In genomic region chr10:86707505-86707904, GRCh38 we compare ENCODE assay signal across 20 cellular contexts. TPM values are rescaled to one million over a fixed set of nuclear protein-coding genes. Genes with fewer than 3 reads are reported as not detected.
DNase-seq lines count a peak whose midpoint lies in the region; ATAC-seq, FAIRE-seq and TF ChIP-seq lines count a peak whose summit lies in the region.
"Had no signal": no experiment of that assay in that cellular context is flagged by ENCODE, and none has a peak within 500 bp of the region (broad histone marks: within the 10 kb centered on the region; RNA-seq: fewer than 3 reads in every experiment).

No MANE protein-coding gene starts in this region.

- H3K36me3 Mint-ChIP-seq in CD14-positive monocyte: no peaks in the 10 kb centered on the region

- intact Hi-C loops in CD14-positive monocyte (cut with micrococcal nuclease): no loop called here
- intact Hi-C loops in lower leg skin (cut with DNase I; ENCODE audit: low total_unique reads): no loop called here

- H3K4me3 Mint-ChIP-seq in CD14-positive monocyte: no peak overlapping the region
- H3K4me3 Mint-ChIP-seq: HFFc6 had no signal

- no peak for TF ChIP-seq CTCF in CD14-positive monocyte (IDR thresholded peaks at IDR 0.05)
- TF ChIP-seq CTCF in RWPE2 (IDR thresholded peaks at IDR 0.05; ENCODE audit: poor library complexity, severe bottlenecking): no peak
- no peak for TF ChIP-seq CTCF in lower leg skin (IDR thresholded peaks at IDR 0.05)

- peak; percentile 37 for DNase-seq in CD14-positive monocyte (ENCODE audit: low spot score)
- DNase-seq in RWPE2 (ENCODE audit: low spot score): peak; percentile 45
- DNase-seq in left kidney (ENCODE audit: low read depth, low spot score): peak; percentile 31
- DNase-seq in GM12892 (ENCODE audit: insufficient read length): no peak
- no peak for DNase-seq in lower leg skin (ENCODE audit: low spot score in 2 of 2)
- no peak for DNase-seq in stimulated activated CD4-positive, alpha-beta T cell treated with anti-CD3 and anti-CD28 coated beads, Interleukin-12 subunit alpha, Interleukin-12 subunit beta, amount 100 ng/mL, for 4 hours
- no peak for DNase-seq in NCI-H2227 treated with DMSO at 0.1 percent for 48 hours (lab: John Stamatoyannopoulos, UW)
- DNase-seq: DND-41, GF-D8, GOT3, HFFc6, NCI-H187, NCI-H526 treated with DMSO at 0.1 percent for 48 hours had no signal

- TF ChIP-seq POLR2A in GM12892 (IDR thresholded peaks at IDR 0.05; ENCODE audit: low read depth, low read length) (no peak), lower leg skin (IDR thresholded peaks at IDR 0.05) (no peak)

- no peaks in the 10 kb centered on the region for H3K4me1 ChIP-seq in RWPE2 (ENCODE audit: insufficient read depth, poor library complexity, severe bottlenecking)
- peaks cover 10% of the 10 kb centered on the region for H3K4me1 ChIP-seq in rectal smooth muscle tissue (ENCODE audit: control insufficient read depth, insufficient read depth, low read length)

- no peak overlapping the region for H3K27ac ChIP-seq in RWPE2 (ENCODE audit: poor library complexity, severe bottlenecking)
- H3K27ac ChIP-seq in rectal smooth muscle tissue (ENCODE audit: low read depth, low read length): peak overlapping the region; percentile 37
- H3K27ac ChIP-seq: BLaER1 treated with 17β-estradiol and CSF1 and Interleukin-3, amounts not matched to agents 10 nM and 100 nM; HL-60 had no signal

- H3K4me3 ChIP-seq in RWPE2 (ENCODE audit: severe bottlenecking): no peak overlapping the region
- H3K4me3 ChIP-seq in rectal smooth muscle tissue (ENCODE audit: low read length): no peak overlapping the region
- H3K4me3 ChIP-seq in lower leg skin (ENCODE audit: low read depth, poor library complexity, severe bottlenecking): no peak overlapping the region
- H3K4me3 ChIP-seq: BLaER1 treated with 17β-estradiol and CSF1 and Interleukin-3, amounts not matched to agents 10 nM and 100 nM; K562 had no signal

- WGBS in lower leg skin, 2 donors: 74 to 80% methylated on average over 4 of the region's 4 CpGs

- H3K27me3 Mint-ChIP-seq in CD14-positive monocyte (ENCODE audit: low read depth in 3 of 3): peaks cover 6 to 12% (median 7%) of the 10 kb centered on the region in 3 donors

- peaks cover 0 to 5% (median 0%) of the 10 kb centered on the region in 7 donors for H3K9me3 Mint-ChIP-seq in CD14-positive monocyte
- H3K9me3 Mint-ChIP-seq: HFFc6 had no signal

- no peaks in the 10 kb centered on the region for H3K27me3 ChIP-seq in RWPE2 (ENCODE audit: insufficient read depth, poor library complexity, severe bottlenecking)
- no peaks in the 10 kb centered on the region for H3K27me3 ChIP-seq in rectal smooth muscle tissue (ENCODE audit: control insufficient read depth, insufficient read depth, low read length)

- no peak overlapping the region for H3K9ac ChIP-seq in rectal smooth muscle tissue (ENCODE audit: low read length)
- H3K9ac ChIP-seq: BLaER1 treated with 17β-estradiol and CSF1 and Interleukin-3, amounts not matched to agents 10 nM and 100 nM had no signal

- peaks cover 11% of the 10 kb centered on the region for H3K4me1 Mint-ChIP-seq in CD14-positive monocyte

- H3K9me3 ChIP-seq in RWPE2 (ENCODE audit: severe bottlenecking): no peaks in the 10 kb centered on the region
- H3K9me3 ChIP-seq: BLaER1 treated with 17β-estradiol and CSF1 and Interleukin-3, amounts not matched to agents 10 nM and 100 nM had no signal

- no peak for ATAC-seq in RWPE2 (ENCODE audit: low read depth)
- ATAC-seq: K562 had no signal

- H3K36me3 ChIP-seq in RWPE2 (ENCODE audit: low read depth) (no peaks in the 10 kb centered on the region), rectal smooth muscle tissue (ENCODE audit: control insufficient read depth, insufficient read depth, low read length) (no peaks in the 10 kb centered on the region)
- H3K36me3 ChIP-seq: BLaER1 treated with 17β-estradiol and CSF1 and Interleukin-3, amounts not matched to agents 10 nM and 100 nM had no signal

- H3K27ac Mint-ChIP-seq in CD14-positive monocyte: no peak overlapping the region
- H3K27ac Mint-ChIP-seq: HFFc6 had no signal

- FAIRE-seq in GM12892 (lab: Jason Lieb, UNC): no peak
- FAIRE-seq: A204.1, GM12891, K562, RCC 7860 had no signal

RNA-seq across cellular contexts. Expression of gene LDB3, which starts 39.2 kb away (rescaled TPM):
- polyA plus RNA-seq in CD14-positive monocyte: not detected
- 0.38 TPM for polyA plus RNA-seq in GM12892 (2012; ENCODE audit: missing spikeins)
- 1 to 10 TPM in 1 of 4 donors, under 1 TPM in 3; 0.46 to 2.9 (median 0.83) TPM for total RNA-seq in lower leg skin
- total RNA-seq: K562 had no signal

RNA-seq across cellular contexts. Expression of gene BMPR1A, which starts 48.9 kb away (rescaled TPM):
- under 1 TPM; 0.25 to 0.61 TPM for polyA plus RNA-seq in CD14-positive monocyte
- polyA plus RNA-seq in GM12892 (2012; ENCODE audit: missing spikeins): 9.0 TPM
- 10 to 100 TPM; 17.7 to 35.5 (median 26.8) TPM for total RNA-seq in lower leg skin

RNA-seq across cellular contexts. Expression of gene OPN4, which starts 53.2 kb away (rescaled TPM):
- polyA plus RNA-seq in CD14-positive monocyte: not detected
- not detected for polyA plus RNA-seq in GM12892 (2012; ENCODE audit: missing spikeins)
- under 1 TPM; 0.29 to 0.80 (median 0.35) TPM for total RNA-seq in lower leg skin
- total RNA-seq: HFFc6, K562 had no signal
- polyA plus RNA-seq: K562 had no signal

Comparison
In these comparisons a context has a peak if more than half of its experiments do, and no peak if none do; other contexts are left out.
1. DNase-seq: peak in CD14-positive monocyte (single experiment), RWPE2 (single experiment) and left kidney (single experiment); none in GM12892 (single experiment), lower leg skin (0 of 2), stimulated activated CD4-positive, alpha-beta T cell treated with anti-CD3 and anti-CD28 coated beads, Interleukin-12 subunit alpha, Interleukin-12 subunit beta, amount 100 ng/mL, for 4 hours (single experiment) and NCI-H2227 treated with DMSO at 0.1 percent for 48 hours (single experiment).